22 cellular contexts compared by ENCODE assay signal in the genomic region with DNA sequence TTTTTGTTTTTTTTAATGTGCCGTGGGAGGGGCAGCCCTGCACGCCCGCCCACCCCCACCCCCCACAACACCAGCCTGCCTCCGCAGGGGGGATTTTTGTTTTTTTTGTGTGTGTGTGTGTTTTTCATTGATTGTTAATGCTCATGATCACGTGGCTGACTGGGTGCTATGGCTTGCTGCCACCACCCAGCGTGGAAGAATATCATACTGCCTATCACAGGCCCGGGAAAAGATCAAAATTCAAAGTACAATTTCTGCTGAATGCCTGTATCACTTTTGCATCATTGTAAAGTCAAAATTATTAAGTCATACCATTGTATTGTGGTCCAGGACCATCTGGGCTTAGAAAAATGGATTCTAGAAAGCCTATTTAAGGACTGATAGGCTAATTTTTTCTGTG. TPM values are rescaled to one million over a fixed set of nuclear protein-coding genes. Genes with fewer than 3 reads are reported as not detected.
DNase-seq lines count a peak whose midpoint lies in the region; ATAC-seq and TF ChIP-seq lines count a peak whose summit lies in the region.
"Had no signal": no experiment of that assay in that cellular context is flagged by ENCODE, and none has a peak within 500 bp of the region (broad histone marks: within the 10 kb centered on the region; RNA-seq: fewer than 3 reads in every experiment).

No MANE protein-coding gene starts in this region.

- intact Hi-C loops in activated CD4-positive, alpha-beta T cell treated with anti-CD3 and anti-CD28 coated beads for 36 hours (cut with DNase I, micrococcal nuclease), result loop anchor here (10.0 kb wide), 4 partner anchors 337 to 717 kb away; a partner anchor contains a TSS
- intact Hi-C loops in natural killer cell (cut with micrococcal nuclease), result no loop called here
- intact Hi-C loops in vagina (cut with DNase I), result no loop called here

- H3K4me1 ChIP-seq in vagina (peaks cover 45% of the 10 kb centered on the region), suprapubic skin (peaks cover 6% of the 10 kb centered on the region)
- H3K4me1 ChIP-seq: BE2C had no signal

- H3K4me3 ChIP-seq in H7 (ENCODE audit: insufficient read depth, low read depth, low read length) (no peak overlapping the region), vagina (no peak overlapping the region), suprapubic skin (no peak overlapping the region)
- H3K4me3 ChIP-seq: GM12878, left ventricle myocardium inferior, thyroid gland had no signal

- H3K9me3 ChIP-seq in vagina (no peaks in the 10 kb centered on the region), suprapubic skin (no peaks in the 10 kb centered on the region)
- H3K9me3 ChIP-seq: BE2C, thyroid gland had no signal

- H3K36me3 Mint-ChIP-seq in activated CD4-positive, alpha-beta T cell treated with anti-CD3 and anti-CD28 coated beads for 36 hours (ENCODE audit: low read depth), result peaks cover 86% of the 10 kb centered on the region
- peaks cover 76% of the 10 kb centered on the region for H3K36me3 Mint-ChIP-seq in activated naive CD8-positive, alpha-beta T cell treated with anti-CD3 and anti-CD28 coated beads, Interleukin-2, amount 10 ng/mL, durations not matched to agents 7 days and 5 days
- H3K36me3 Mint-ChIP-seq in natural killer cell, result peaks cover 39% of the 10 kb centered on the region

- DNase-seq in activated CD4-positive, alpha-beta T cell treated with anti-CD3 and anti-CD28 coated beads for 36 hours, result no peak
- DNase-seq in activated CD4-positive, alpha-beta T cell treated with anti-CD3 and anti-CD28 coated beads, Interleukin-2, amount 50 U/mL, for 1 hour, result no peak
- DNase-seq in H7 (peak; percentile 33), natural killer cell (no peak), vagina (ENCODE audit: extremely low spot score in 2 of 2) (no peak), NCI-H2171 treated with DMSO at 0.1 percent for 48 hours (lab: John Stamatoyannopoulos, UW) (no peak), suprapubic skin (ENCODE audit: low spot score in 2 of 2) (no peak)
- DNase-seq in activated naive CD8-positive, alpha-beta T cell treated with anti-CD3 and anti-CD28 coated beads, Interleukin-2, amount 10 ng/mL, durations not matched to agents 7 days and 5 days, result no peak
- DNase-seq: 8988T; activated CD4-positive, alpha-beta T cell treated with anti-CD3 and anti-CD28 coated beads, Interleukin-2, amount 50 U/mL, for 48 hours; BE2C; brain microvascular endothelial cell; HFFc6; left ventricle myocardium inferior; NCI-H1092; NCI-H2081 treated with DMSO at 0.1 percent for 48 hours; NCI-H524 treated with DMSO at 0.1 percent for 48 hours; stimulated activated CD8-positive, alpha-beta memory T cell treated with anti-CD3 and anti-CD28 coated beads, Interleukin-4, amount 100 ng/mL, for 48 hours; SW 1271; thyroid gland had no signal

- peaks cover 65% of the 10 kb centered on the region for H3K4me1 Mint-ChIP-seq in activated CD4-positive, alpha-beta T cell treated with anti-CD3 and anti-CD28 coated beads for 36 hours
- H3K4me1 Mint-ChIP-seq in activated naive CD8-positive, alpha-beta T cell treated with anti-CD3 and anti-CD28 coated beads, Interleukin-2, amount 10 ng/mL, durations not matched to agents 7 days and 5 days, result peaks cover 58% of the 10 kb centered on the region
- peaks cover 83 to 90% of the 10 kb centered on the region in 2 donors for H3K4me1 Mint-ChIP-seq in natural killer cell

- WGBS in suprapubic skin, result 81% methylated on average over 7 of the region's 7 CpGs

- CTCF ChIA-PET in activated CD4-positive, alpha-beta T cell treated with anti-CD3 and anti-CD28 coated beads for 36 hours (lab: Charles Lee), result no interaction called here

- TF ChIP-seq POLR2A in vagina (IDR thresholded peaks at IDR 0.05) (no peak), suprapubic skin (IDR thresholded peaks at IDR 0.05) (no peak)

- H3K27me3 ChIP-seq in H7 (ENCODE audit: control insufficient read depth, insufficient read depth, low read length), result no peaks in the 10 kb centered on the region
- H3K27me3 ChIP-seq in vagina, result no peaks in the 10 kb centered on the region
- no peaks in the 10 kb centered on the region for H3K27me3 ChIP-seq in suprapubic skin
- H3K27me3 ChIP-seq: BE2C, brain microvascular endothelial cell, thyroid gland had no signal

- ATAC-seq in activated CD4-positive, alpha-beta T cell treated with anti-CD3 and anti-CD28 coated beads for 36 hours, result no peak
- ATAC-seq in activated naive CD8-positive, alpha-beta T cell treated with anti-CD3 and anti-CD28 coated beads, Interleukin-2, amount 10 ng/mL, durations not matched to agents 7 days and 5 days (ENCODE audit: low read depth), result no peak
- no peak for ATAC-seq in natural killer cell

- peak overlapping the region; percentile 40 for H3K4me3 Mint-ChIP-seq in activated CD4-positive, alpha-beta T cell treated with anti-CD3 and anti-CD28 coated beads for 36 hours
- H3K4me3 Mint-ChIP-seq in activated naive CD8-positive, alpha-beta T cell treated with anti-CD3 and anti-CD28 coated beads, Interleukin-2, amount 10 ng/mL, durations not matched to agents 7 days and 5 days, result peak overlapping the region; percentile 75
- H3K4me3 Mint-ChIP-seq in natural killer cell, result peak overlapping the region; percentile 67
- H3K4me3 Mint-ChIP-seq: HFFc6 had no signal

- no peaks in the 10 kb centered on the region for H3K27me3 Mint-ChIP-seq in activated CD4-positive, alpha-beta T cell treated with anti-CD3 and anti-CD28 coated beads for 36 hours
- H3K27me3 Mint-ChIP-seq in activated naive CD8-positive, alpha-beta T cell treated with anti-CD3 and anti-CD28 coated beads, Interleukin-2, amount 10 ng/mL, durations not matched to agents 7 days and 5 days, result no peaks in the 10 kb centered on the region
- H3K27me3 Mint-ChIP-seq in natural killer cell (ENCODE audit: low read depth in 2 of 2), result no peaks in the 10 kb centered on the region

- H3K27ac Mint-ChIP-seq in activated CD4-positive, alpha-beta T cell treated with anti-CD3 and anti-CD28 coated beads for 36 hours, result peak overlapping the region; percentile 86
- H3K27ac Mint-ChIP-seq in activated naive CD8-positive, alpha-beta T cell treated with anti-CD3 and anti-CD28 coated beads, Interleukin-2, amount 10 ng/mL, durations not matched to agents 7 days and 5 days, result peak overlapping the region; percentile 86
- H3K27ac Mint-ChIP-seq in natural killer cell, result peak overlapping the region; percentile 86 to 90
- H3K27ac Mint-ChIP-seq: HFFc6 had no signal

- H3K9me3 Mint-ChIP-seq in activated CD4-positive, alpha-beta T cell treated with anti-CD3 and anti-CD28 coated beads for 36 hours (ENCODE audit: low read depth), result peaks cover 19% of the 10 kb centered on the region
- H3K9me3 Mint-ChIP-seq in activated naive CD8-positive, alpha-beta T cell treated with anti-CD3 and anti-CD28 coated beads, Interleukin-2, amount 10 ng/mL, durations not matched to agents 7 days and 5 days, result peaks cover 14% of the 10 kb centered on the region
- peaks cover 0 to 3% of the 10 kb centered on the region in 2 donors for H3K9me3 Mint-ChIP-seq in natural killer cell

- TF ChIP-seq CTCF in natural killer cell (IDR thresholded peaks at IDR 0.05), result no peak
- TF ChIP-seq CTCF in vagina (IDR thresholded peaks at IDR 0.05), result no peak
- no peak for TF ChIP-seq CTCF in suprapubic skin (IDR thresholded peaks at IDR 0.05)

- H3K27ac ChIP-seq in vagina (no peak overlapping the region), suprapubic skin (no peak overlapping the region)
- H3K27ac ChIP-seq: brain microvascular endothelial cell, epithelial cell of prostate had no signal

- H3K36me3 ChIP-seq in H7 (replicated peaks; ENCODE audit: control insufficient read depth, insufficient read depth, low read length), result peaks cover 21% of the 10 kb centered on the region
- peaks cover 0 to 58% of the 10 kb centered on the region in 2 donors for H3K36me3 ChIP-seq in vagina
- peaks cover 43% of the 10 kb centered on the region for H3K36me3 ChIP-seq in suprapubic skin
- H3K36me3 ChIP-seq: BE2C had no signal

- POLR2A ChIA-PET in activated CD4-positive, alpha-beta T cell treated with anti-CD3 and anti-CD28 coated beads for 36 hours (lab: Charles Lee), result interaction anchor here (0.6 kb wide), 1 partner anchor 229 kb away, joined by 4 read pairs; no protein-coding TSS in a partner anchor
- POLR2A ChIA-PET in activated naive CD8-positive, alpha-beta T cell treated with anti-CD3 and anti-CD28 coated beads, Interleukin-2, amount 10 ng/mL, durations not matched to agents 7 days and 5 days (lab: Charles Lee), result interaction anchor here (1.0 kb wide), 1 partner anchor 8 kb away, joined by 3 read pairs; a partner anchor contains a TSS

- no peak for TF ChIP-seq EP300 in suprapubic skin (IDR thresholded peaks at IDR 0.05)

RNA-seq across cellular contexts. Expression of a gene that starts 8.4 kb away (rescaled TPM):
- 10 to 100 TPM; 52.0 to 78.8 TPM for total RNA-seq in activated CD4-positive, alpha-beta T cell treated with anti-CD3 and anti-CD28 coated beads for 36 hours
- 51.8 and 69.6 TPM in 2 replicates for total RNA-seq in H7 (2014; rRNA removed; shearing (Covaris generic))
- total RNA-seq in activated naive CD8-positive, alpha-beta T cell treated with anti-CD3 and anti-CD28 coated beads, Interleukin-2, amount 10 ng/mL, durations not matched to agents 7 days and 5 days, result 100 to 1,000 TPM; 252 to 261 TPM
- total RNA-seq in natural killer cell (100 to 1,000 TPM; 144 to 209 (median 184) TPM), vagina (76.1 TPM), suprapubic skin (100 to 1,000 TPM in 1 of 4 donors, 10 to 100 TPM in 3; 58.0 to 115 (median 69.8) TPM)

Comparison
In these comparisons a context has a peak if more than half of its experiments do, and no peak if none do; other contexts are left out.
1. intact Hi-C loops: an anchor here in activated CD4-positive, alpha-beta T cell treated with anti-CD3 and anti-CD28 coated beads for 36 hours (10.0 kb wide); none called in natural killer cell and vagina.